Comparison of ENCODE assay signal across 16 cellular contexts in genomic region chrX:111585337-111585736, GRCh38.
"Had no signal": no experiment of that assay in that cellular context is flagged by ENCODE, and none has a peak within 500 bp of the region (broad histone marks: within the 10 kb centered on the region; RNA-seq: fewer than 3 reads in every experiment).

No MANE protein-coding gene starts in this region.

- H3K4me3 ChIP-seq: ascending aorta, gastrocnemius medialis, heart right ventricle, lower lobe of right lung, pancreas, spleen, stomach, testis, upper lobe of right lung had no signal

- H3K4me1 ChIP-seq: ascending aorta, gastrocnemius medialis, heart right ventricle, lower lobe of right lung, pancreas, spleen, stomach, testis, upper lobe of right lung had no signal

- H3K27ac ChIP-seq: ascending aorta, gastrocnemius medialis, heart right ventricle, lower lobe of right lung, pancreas, spleen, stomach, testis, upper lobe of right lung had no signal

- H3K9me3 ChIP-seq: ascending aorta, gastrocnemius medialis, heart right ventricle, lower lobe of right lung, pancreas, spleen, stomach, testis, upper lobe of right lung had no signal

- H3K36me3 ChIP-seq: ascending aorta, gastrocnemius medialis, heart right ventricle, lower lobe of right lung, pancreas, spleen, stomach, upper lobe of right lung had no signal

- DNase-seq: activated CD4-positive, alpha-beta T cell treated with anti-CD3 and anti-CD28 coated beads for 1 hour; activated CD4-positive, alpha-beta T cell treated with anti-CD3 and anti-CD28 coated beads, Interleukin-2, amount 50 U/mL, for 48 hours; activated naive CD4-positive, alpha-beta T cell treated with anti-CD3 and anti-CD28 coated beads for 36 hours; activated naive CD8-positive, alpha-beta T cell treated with anti-CD3 and anti-CD28 coated beads, Interleukin-2, amount 50 U/mL, for 24 hours; dermis blood vessel endothelial cell; gastrocnemius medialis; heart right ventricle; left cardiac atrium; lower lobe of right lung; pancreas; spleen; stimulated activated CD4-positive, alpha-beta T cell treated with anti-CD3 and anti-CD28 coated beads, Interleukin-1b, Interleukin-23, amount 100 ng/mL, for 48 hours; stomach; testis; upper lobe of right lung had no signal

- H3K27me3 ChIP-seq: ascending aorta, pancreas, spleen, stomach, testis, upper lobe of right lung had no signal
